ENCODE assay signal across 8 cellular contexts in the genomic region with DNA sequence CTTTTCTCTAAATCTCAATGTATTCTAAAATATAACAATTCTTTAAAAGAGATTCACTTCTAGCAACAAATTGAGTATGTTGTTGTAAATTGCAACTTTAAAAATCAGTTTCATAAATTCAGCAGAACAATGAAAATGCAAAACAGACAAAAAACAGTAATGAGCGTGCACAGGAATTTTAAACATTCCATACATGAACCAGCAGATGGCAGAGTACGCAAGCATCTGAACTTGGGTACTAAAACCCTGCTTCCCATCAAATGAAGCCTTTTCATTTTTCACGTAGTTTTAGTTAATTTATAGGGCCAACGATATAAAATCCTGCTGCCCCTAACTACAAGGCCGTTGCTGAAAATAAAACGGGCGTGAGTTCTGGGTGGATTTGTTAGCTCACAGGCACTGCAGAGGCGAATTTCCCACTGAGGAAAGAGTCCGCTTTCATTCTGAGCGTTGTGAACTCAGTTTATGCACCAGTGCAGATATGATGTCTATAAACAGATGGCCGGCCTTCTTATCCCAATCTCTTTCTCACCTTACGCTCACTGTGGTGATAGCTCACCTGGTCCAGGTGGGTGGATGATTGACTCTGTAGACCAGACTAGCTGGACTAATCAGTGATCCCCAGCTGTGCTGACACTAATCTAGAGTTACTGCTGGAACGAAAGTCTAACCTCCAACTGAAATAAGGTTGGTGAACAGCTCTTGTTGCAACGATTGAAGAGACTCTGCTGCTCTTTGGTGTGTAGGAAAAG.
DNase-seq lines count a peak whose midpoint lies in the region; ATAC-seq and TF ChIP-seq lines count a peak whose summit lies in the region.

No MANE protein-coding gene starts in this region.

- no peak overlapping the region for H2BK5ac ChIP-seq in neuronal stem cell (ENCODE audit: low read length)

- no peak overlapping the region for H3K4ac ChIP-seq in neuronal stem cell (ENCODE audit: low read length)

- H2AFZ ChIP-seq in neuronal stem cell (ENCODE audit: low read length), result peak overlapping the region; percentile 37

- H3K23ac ChIP-seq in neuronal stem cell (ENCODE audit: low read depth, low read length, poor library complexity), result no peak overlapping the region

- no peak overlapping the region for H2BK15ac ChIP-seq in neuronal stem cell (ENCODE audit: low read length)

- CTCF ChIA-PET in Panc1 (lab: Charles Lee), result interaction anchor here (0.5 to 1.8 kb wide), 2 partner anchors 317 to 747 kb away, joined by 3 to 14 read pairs; no protein-coding TSS in a partner anchor

- no peaks in the 10 kb centered on the region for H3K79me1 ChIP-seq in neuronal stem cell (ENCODE audit: low read depth, low read length)

- no peak overlapping the region for H3K9ac ChIP-seq in neuronal stem cell (ENCODE audit: low read depth, low read length, poor library complexity)

- no peak overlapping the region for H4K91ac ChIP-seq in neuronal stem cell (ENCODE audit: low read depth, low read length, poor library complexity)

- no CpG with 5 or more reads among the region's 14 CpGs for WGBS in neuronal stem cell (ENCODE audit: extremely low coverage in 2 of 2, insufficient read length in 2 of 2, insufficient replicate concordance in 1 of 2), 2 donors

- in situ Hi-C loops in Panc1 (cut with HindIII; ENCODE audit: low pct_unique_long_range_greater_than_20kb, low sequenced_read_pairs), result no loop called here

- H3K36me3 ChIP-seq in Panc1 (ENCODE audit: control insufficient read depth, insufficient read depth, low read length) (no peaks in the 10 kb centered on the region), neuronal stem cell (replicated peaks in 1 of 2; ENCODE audit: control insufficient read depth in 2 of 2, insufficient read depth in 2 of 2, low read length in 2 of 2) (no peaks in the 10 kb centered on the region)

- ATAC-seq in Panc1 (no peak), esophagus mucosa (no peak)

- H3K18ac ChIP-seq in neuronal stem cell (ENCODE audit: low read length), result no peak overlapping the region

- TF ChIP-seq CTCF in AG09309 (IDR thresholded peaks at IDR 0.05; ENCODE audit: control insufficient read depth, insufficient read depth, low read depth, low read length, missing control alignments) (peak; percentile 70), Panc1 (IDR thresholded peaks at IDR 0.05) (peak; percentile 70), epithelial cell of esophagus (IDR thresholded peaks at IDR 0.05; ENCODE audit: insufficient read depth, low read depth, low read length, missing control alignments) (peak; percentile 74)

- no peak overlapping the region for H3K4me2 ChIP-seq in neuronal stem cell (ENCODE audit: insufficient read depth, low read length, poor library complexity, severe bottlenecking)

- no TSS peak for BruUV-seq in Panc1 (replicated peaks; lab: Mats Ljungman, UMichigan)

- DNase-seq in AG09309 (ENCODE audit: low read depth), result peak; percentile 11
- peak; percentile 6 for DNase-seq in GM04504 (ENCODE audit: low read depth)
- DNase-seq in HuH-7 (ENCODE audit: low spot score), result peak; percentile 7
- peak; percentile 24 for DNase-seq in Panc1 (ENCODE audit: low read depth, low spot score)
- peak; percentile 59 for DNase-seq in epithelial cell of esophagus (ENCODE audit: low read depth)
- peak; percentile 30 for DNase-seq in neuronal stem cell (ENCODE audit: low spot score)
- DNase-seq in HuH-7.5 (ENCODE audit: low spot score), result no peak

- POLR2A ChIA-PET in Panc1 (lab: Charles Lee), result no interaction called here

- H3K9me3 ChIP-seq in Panc1 (ENCODE audit: control insufficient read depth, insufficient read depth, low read depth, low read length) (no peaks in the 10 kb centered on the region), neuronal stem cell (replicated peaks in 1 of 2; ENCODE audit: control insufficient read depth in 2 of 2, insufficient read depth in 1 of 2, low read depth in 1 of 2, low read length in 2 of 2) (no peaks in the 10 kb centered on the region)

- H3K4me1 ChIP-seq in Panc1 (ENCODE audit: control insufficient read depth, insufficient read depth, low read length), result no peaks in the 10 kb centered on the region
- peaks cover 0 to 2% of the 10 kb centered on the region in 2 donors for H3K4me1 ChIP-seq in neuronal stem cell (ENCODE audit: control insufficient read depth in 2 of 2, insufficient read depth in 1 of 2, low read depth in 1 of 2, low read length in 2 of 2)

- no peak overlapping the region for H2BK120ac ChIP-seq in neuronal stem cell (ENCODE audit: low read depth, low read length)

- no peak overlapping the region for H2BK12ac ChIP-seq in neuronal stem cell (ENCODE audit: low read length)

- no peak overlapping the region for H4K8ac ChIP-seq in neuronal stem cell (ENCODE audit: low read depth, low read length)

- H2AK5ac ChIP-seq in neuronal stem cell (ENCODE audit: low read depth, low read length), result no peak overlapping the region

- no peak overlapping the region for H3K14ac ChIP-seq in neuronal stem cell (ENCODE audit: low read length)

- intact Hi-C loops in Panc1 (cut with micrococcal nuclease; ENCODE audit: unreplicated experiment), result no loop called here

- H3K27ac ChIP-seq in Panc1 (ENCODE audit: low read length) (no peak overlapping the region), neuronal stem cell (replicated peaks; ENCODE audit: low read length) (no peak overlapping the region)

- H3K27me3 ChIP-seq in Panc1 (ENCODE audit: control insufficient read depth, insufficient read depth, low read length) (no peaks in the 10 kb centered on the region), neuronal stem cell (ENCODE audit: control insufficient read depth in 3 of 3, insufficient read depth in 3 of 3, low read depth in 1 of 3, low read length in 3 of 3) (no peaks in the 10 kb centered on the region)

- H3K4me3 ChIP-seq in AG09309 (ENCODE audit: control insufficient read depth, low read depth, low read length), result no peak overlapping the region
- H3K4me3 ChIP-seq in Panc1 (ENCODE audit: low read depth in 2 of 2, low read length in 2 of 2), result no peak overlapping the region
- no peak overlapping the region for H3K4me3 ChIP-seq in epithelial cell of esophagus (ENCODE audit: low read length)
- no peak overlapping the region for H3K4me3 ChIP-seq in neuronal stem cell (ENCODE audit: low read length in 2 of 2)
